In the genomic region with DNA sequence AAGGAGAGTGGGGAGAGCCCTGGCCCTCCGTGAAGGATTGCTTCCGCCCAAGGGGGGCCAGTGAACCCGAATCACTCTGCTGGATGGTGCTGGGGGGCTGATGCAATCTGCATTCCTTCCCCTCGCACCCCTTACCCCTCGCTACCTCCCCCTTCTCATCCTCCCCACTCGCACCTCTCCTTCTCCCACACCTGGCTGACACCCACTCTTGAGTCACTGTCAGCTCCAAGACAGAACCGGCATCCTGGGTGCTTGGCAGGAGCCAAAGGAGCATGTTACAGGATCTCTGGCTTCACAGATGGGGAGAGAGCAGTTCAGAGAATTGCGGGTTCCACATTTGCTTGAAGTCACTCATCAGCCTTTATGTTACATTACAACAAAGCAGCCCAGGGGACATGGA, we compare ENCODE assay signal across 21 cellular contexts.
"Had no signal": no experiment of that assay in that cellular context is flagged by ENCODE, and none has a peak within 500 bp of the region (broad histone marks: within the 10 kb centered on the region; RNA-seq: fewer than 3 reads in every experiment).

No MANE protein-coding gene starts in this region.

- H3K27me3 ChIP-seq: gastroesophageal sphincter, hepatocyte, right lobe of liver, testis, tibial nerve had no signal

- H3K79me2 ChIP-seq: hepatocyte, parathyroid adenoma had no signal

- H3K9me3 Mint-ChIP-seq: dendritic cell treated with granulocyte-macrophage colony-stimulating factor and Interleukin-4, amounts not matched to agents 40 ng/mL and 50 ng/mL, for 4 days; effector memory CD8-positive, alpha-beta T cell; natural killer cell treated with Interleukin-12 subunit alpha and Interleukin-12 subunit beta and Interleukin-15 and Interleukin-18, amount 100 ng/mL, for 72 hours; neural progenitor cell; stimulated activated memory B cell treated with anti-CD40 and anti-IgM and Interleukin-4, amounts not matched to agents 10 μg/mL and 1 μg/mL and 100 μg/mL, for 72 hours; stimulated activated naive CD8-positive, alpha-beta T cell treated with anti-CD3 and anti-CD28 coated beads, Interleukin-15, Interleukin-2, amounts not matched to agents 100 ng/mL and 50 ng/mL, for 24 hours had no signal

- H3K4me2 ChIP-seq: hepatocyte, neural progenitor cell had no signal

- H3K27ac Mint-ChIP-seq: dendritic cell treated with granulocyte-macrophage colony-stimulating factor and Interleukin-4, amounts not matched to agents 40 ng/mL and 50 ng/mL, for 4 days; effector memory CD8-positive, alpha-beta T cell; natural killer cell treated with Interleukin-12 subunit alpha and Interleukin-12 subunit beta and Interleukin-15 and Interleukin-18, amount 100 ng/mL, for 72 hours; neural progenitor cell; stimulated activated memory B cell treated with anti-CD40 and anti-IgM and Interleukin-4, amounts not matched to agents 10 μg/mL and 1 μg/mL and 100 μg/mL, for 72 hours; stimulated activated naive CD8-positive, alpha-beta T cell treated with anti-CD3 and anti-CD28 coated beads, Interleukin-15, Interleukin-2, amounts not matched to agents 100 ng/mL and 50 ng/mL, for 24 hours had no signal

- H3K36me3 Mint-ChIP-seq: natural killer cell treated with Interleukin-12 subunit alpha and Interleukin-12 subunit beta and Interleukin-15 and Interleukin-18, amount 100 ng/mL, for 72 hours; neural progenitor cell; stimulated activated memory B cell treated with anti-CD40 and anti-IgM and Interleukin-4, amounts not matched to agents 10 μg/mL and 1 μg/mL and 100 μg/mL, for 72 hours had no signal

- H3K9me3 ChIP-seq: esophagus muscularis mucosa, gastroesophageal sphincter, left ventricle myocardium inferior, prostate gland, right lobe of liver, testis, tibial nerve had no signal

- FAIRE-seq: kidney had no signal

- H3K27me3 Mint-ChIP-seq: stimulated activated naive CD8-positive, alpha-beta T cell treated with anti-CD3 and anti-CD28 coated beads, Interleukin-15, Interleukin-2, amounts not matched to agents 100 ng/mL and 50 ng/mL, for 24 hours had no signal

- H3K4me3 ChIP-seq: esophagus muscularis mucosa, gastroesophageal sphincter, hepatocyte, left ventricle myocardium inferior, neural progenitor cell, prostate gland, right lobe of liver, testis, tibial nerve had no signal

- ATAC-seq: effector memory CD8-positive, alpha-beta T cell; gastroesophageal sphincter; left cardiac atrium; natural killer cell treated with Interleukin-12 subunit alpha and Interleukin-12 subunit beta and Interleukin-15 and Interleukin-18, amount 100 ng/mL, for 72 hours; right lobe of liver; stimulated activated memory B cell treated with anti-CD40 and anti-IgM and Interleukin-4, amounts not matched to agents 10 μg/mL and 1 μg/mL and 100 μg/mL, for 72 hours had no signal

- H3K27ac ChIP-seq: esophagus muscularis mucosa, gastroesophageal sphincter, hepatocyte, left ventricle myocardium inferior, neural progenitor cell, parathyroid adenoma, prostate gland, right lobe of liver, testis, tibial nerve had no signal

- H3K4me1 ChIP-seq: esophagus muscularis mucosa, gastroesophageal sphincter, left ventricle myocardium inferior, neural progenitor cell, parathyroid adenoma, prostate gland, testis had no signal

- DNase-seq: effector memory CD8-positive, alpha-beta T cell; kidney; left cardiac atrium; left ventricle myocardium inferior; occipital lobe; retina; right lobe of liver; stimulated activated CD4-positive, alpha-beta T cell treated with anti-CD3 and anti-CD28 coated beads, Interleukin-4, amount 100 ng/mL, for 1 hour; stimulated activated CD8-positive, alpha-beta memory T cell treated with anti-CD3 and anti-CD28 coated beads, Interleukin-4, amount 100 ng/mL, for 48 hours; testis had no signal

- H2AFZ ChIP-seq: hepatocyte, neural progenitor cell, parathyroid adenoma had no signal

- H3K9ac ChIP-seq: neural progenitor cell, parathyroid adenoma had no signal

- H3K4me1 Mint-ChIP-seq: stimulated activated memory B cell treated with anti-CD40 and anti-IgM and Interleukin-4, amounts not matched to agents 10 μg/mL and 1 μg/mL and 100 μg/mL, for 72 hours had no signal

- H3K36me3 ChIP-seq: esophagus muscularis mucosa, gastroesophageal sphincter, left ventricle myocardium inferior, neural progenitor cell, prostate gland, right lobe of liver, tibial nerve had no signal

- H3K4me3 Mint-ChIP-seq: dendritic cell treated with granulocyte-macrophage colony-stimulating factor and Interleukin-4, amounts not matched to agents 40 ng/mL and 50 ng/mL, for 4 days; effector memory CD8-positive, alpha-beta T cell; natural killer cell treated with Interleukin-12 subunit alpha and Interleukin-12 subunit beta and Interleukin-15 and Interleukin-18, amount 100 ng/mL, for 72 hours; neural progenitor cell; stimulated activated memory B cell treated with anti-CD40 and anti-IgM and Interleukin-4, amounts not matched to agents 10 μg/mL and 1 μg/mL and 100 μg/mL, for 72 hours; stimulated activated naive CD8-positive, alpha-beta T cell treated with anti-CD3 and anti-CD28 coated beads, Interleukin-15, Interleukin-2, amounts not matched to agents 100 ng/mL and 50 ng/mL, for 24 hours had no signal
